10 cellular contexts compared by ENCODE assay signal in the genomic region with DNA sequence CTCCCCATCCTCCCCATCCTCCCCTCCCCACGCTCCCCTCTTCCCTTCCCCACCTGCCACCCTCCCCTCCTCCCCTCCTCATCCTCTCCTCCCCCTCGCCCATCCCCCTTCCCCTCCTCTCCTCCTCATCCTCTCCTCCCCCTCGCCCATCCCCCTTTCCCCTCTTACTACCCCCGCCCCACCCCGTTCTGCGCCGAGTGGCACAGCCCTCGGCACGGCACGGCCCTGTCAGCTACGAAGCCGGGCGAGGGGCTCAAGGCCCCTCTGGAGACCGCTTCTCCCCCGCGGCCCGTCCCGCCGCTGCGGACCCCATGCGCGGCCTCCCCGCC.
DNase-seq lines count a peak whose midpoint lies in the region; ATAC-seq and TF ChIP-seq lines count a peak whose summit lies in the region.
"Had no signal": no experiment of that assay in that cellular context is flagged by ENCODE, and none has a peak within 500 bp of the region (broad histone marks: within the 10 kb centered on the region; RNA-seq: fewer than 3 reads in every experiment).

No MANE protein-coding gene starts in this region.

- H3K36me3 ChIP-seq in Peyer's patch (no peaks in the 10 kb centered on the region), iPS-18a (ENCODE audit: control insufficient read depth, low read depth, low read length) (no peaks in the 10 kb centered on the region)
- H3K36me3 ChIP-seq: SJSA1, vagina had no signal

- ATAC-seq in GM19328 (IDR thresholded peaks at IDR 0.05; ENCODE audit: unreplicated experiment) (no peak), GM18511 (IDR thresholded peaks at IDR 0.05; ENCODE audit: unreplicated experiment) (no peak)

- no peaks in the 10 kb centered on the region for H3K9me3 ChIP-seq in Peyer's patch
- H3K9me3 ChIP-seq in iPS-18a (ENCODE audit: control insufficient read depth, low read depth, low read length) = no peaks in the 10 kb centered on the region
- H3K9me3 ChIP-seq: SJSA1, vagina had no signal

- no peak overlapping the region for H3K27ac ChIP-seq in Peyer's patch
- no peak overlapping the region for H3K27ac ChIP-seq in iPS-18a (ENCODE audit: low read length)
- H3K27ac ChIP-seq: SJSA1, vagina had no signal

- peaks cover 0 to 8% (median 0%) of the 10 kb centered on the region in 4 donors for H3K4me1 ChIP-seq in Peyer's patch
- H3K4me1 ChIP-seq in iPS-18a (ENCODE audit: control insufficient read depth, low read depth, low read length) = peaks cover 11% of the 10 kb centered on the region

- no peaks in the 10 kb centered on the region for H3K27me3 ChIP-seq in Peyer's patch
- peaks cover 14% of the 10 kb centered on the region for H3K27me3 ChIP-seq in iPS-18a (ENCODE audit: control insufficient read depth, insufficient read depth, low read length)
- H3K27me3 ChIP-seq: SJSA1, vagina had no signal

- TF ChIP-seq POLR2A in Peyer's patch (IDR thresholded peaks at IDR 0.05) = no peak

- no peak for TF ChIP-seq CTCF in Peyer's patch (IDR thresholded peaks at IDR 0.05)

- DNase-seq in stimulated activated CD4-positive, alpha-beta T cell treated with anti-CD3 and anti-CD28 coated beads, Interleukin-1b, Interleukin-23, amount 100 ng/mL, for 48 hours = peak; percentile 16
- DNase-seq in stimulated activated CD4-positive, alpha-beta T cell treated with anti-CD3 and anti-CD28 coated beads, Interleukin-4, amount 100 ng/mL, for 24 hours = no peak
- peak in 2 of 3 donors; percentile 28 to 65 for DNase-seq in Peyer's patch
- no peak for DNase-seq in NCI-H2081 treated with DMSO at 0.1 percent for 48 hours (lab: John Stamatoyannopoulos, UW)
- DNase-seq in NCI-H2081 (lab: John Stamatoyannopoulos, UW) = no peak

- peak overlapping the region in 3 of 4 donors; percentile 20 to 46 (median 46) for H3K4me3 ChIP-seq in Peyer's patch
- H3K4me3 ChIP-seq in iPS-18a (ENCODE audit: low read length) = peak overlapping the region; percentile 29

- H3K9ac ChIP-seq in iPS-18a (ENCODE audit: low read length) = no peak overlapping the region

Comparison
In these comparisons a context has a peak if more than half of its experiments do, and no peak if none do; other contexts are left out.
1. DNase-seq: peak in stimulated activated CD4-positive, alpha-beta T cell treated with anti-CD3 and anti-CD28 coated beads, Interleukin-1b, Interleukin-23, amount 100 ng/mL, for 48 hours (single experiment) and Peyer's patch (2 of 3); none in stimulated activated CD4-positive, alpha-beta T cell treated with anti-CD3 and anti-CD28 coated beads, Interleukin-4, amount 100 ng/mL, for 24 hours (single experiment), NCI-H2081 treated with DMSO at 0.1 percent for 48 hours (single experiment) and NCI-H2081 (0 of 2).